In the genomic region with DNA sequence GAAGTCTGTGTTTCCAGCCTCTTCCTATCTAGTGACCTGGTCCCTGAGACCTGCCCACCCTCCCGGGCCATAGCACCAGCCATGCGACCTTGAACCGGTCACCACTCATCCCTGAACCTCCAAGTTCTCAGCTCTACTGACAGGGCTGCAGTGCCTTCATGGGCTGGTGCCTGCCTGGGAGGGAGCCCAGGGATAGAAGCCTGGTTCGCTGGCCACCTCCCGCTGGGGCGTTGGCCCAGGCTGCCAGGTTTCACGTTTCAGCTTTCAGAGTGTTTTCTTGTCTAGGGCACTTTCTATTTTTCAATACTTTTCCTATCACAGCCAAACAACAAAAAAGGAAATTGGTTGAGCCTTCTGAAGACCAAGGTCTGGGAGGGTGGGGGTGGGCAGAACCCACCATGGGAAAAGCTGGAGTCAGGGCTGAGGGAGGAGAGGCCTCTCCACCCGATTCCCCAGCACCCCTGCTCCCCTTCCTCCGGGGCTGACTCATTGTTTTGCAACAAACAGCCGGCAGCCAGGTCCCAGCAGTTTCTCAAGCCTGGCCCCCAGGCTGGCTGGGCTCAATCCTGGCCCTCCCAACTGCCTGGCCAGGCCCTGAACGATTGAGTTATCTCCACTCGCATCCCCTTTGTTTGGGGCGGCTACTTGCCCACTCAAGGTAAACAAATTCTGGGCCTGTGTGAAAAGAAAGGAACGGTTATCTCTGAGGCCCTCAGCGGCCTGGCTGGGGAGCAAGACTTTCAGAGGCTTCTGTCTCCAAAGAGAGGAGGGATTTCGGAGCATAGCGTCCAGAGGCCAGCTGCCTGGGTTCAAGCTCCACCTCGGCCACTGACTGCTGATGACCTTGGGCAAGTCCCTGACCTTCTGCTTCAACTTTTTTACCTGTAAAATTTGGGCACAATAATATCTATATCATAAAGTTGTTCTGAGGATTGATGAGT, we compare ENCODE assay signal across 8 cellular contexts. TPM values are rescaled to one million over a fixed set of nuclear protein-coding genes. Genes with fewer than 3 reads are reported as not detected.
DNase-seq lines count a peak whose midpoint lies in the region; ATAC-seq, FAIRE-seq and TF ChIP-seq lines count a peak whose summit lies in the region.
"Had no signal": no experiment of that assay in that cellular context is flagged by ENCODE, and none has a peak within 500 bp of the region (broad histone marks: within the 10 kb centered on the region; RNA-seq: fewer than 3 reads in every experiment).

No MANE protein-coding gene starts in this region.

- H3K9me2 ChIP-seq in GM23338 (ENCODE audit: insufficient read depth), result 0 out of 2 replicates have a peak, but pooled peaks cover 5% of the 10 kb centered on the region

- peak overlapping the region; percentile 63 for H3K4me2 ChIP-seq in GM23338

- H3K36me3 ChIP-seq in GM23338 (ENCODE audit: insufficient read depth), result 0 out of 2 replicates have a peak, but pooled peaks cover 11% of the 10 kb centered on the region
- no peaks in the 10 kb centered on the region for H3K36me3 ChIP-seq in cardiac muscle cell
- no peaks in the 10 kb centered on the region for H3K36me3 ChIP-seq in pancreas

- H3K4me3 Mint-ChIP-seq in GM23338, result peak overlapping the region; percentile 58

- peaks cover 9% of the 10 kb centered on the region; the same call in 1 of the 2 replicates for H3F3A ChIP-seq in GM23338 (replicated peaks; ENCODE audit: low read depth)

- H3K4me3 ChIP-seq in GM23338, result no peak overlapping the region
- H3K4me3 ChIP-seq in cardiac muscle cell, result no peak overlapping the region
- peak overlapping the region in 1 of 4 donors; percentile 5 for H3K4me3 ChIP-seq in pancreas

- peak overlapping the region; percentile 93 for H3K27ac ChIP-seq in GM23338 (ENCODE audit: low read depth)
- H3K27ac ChIP-seq in cardiac muscle cell, result peak overlapping the region; percentile 71
- H3K27ac ChIP-seq in pancreas, result peak overlapping the region; percentile 87 to 94 (median 90)
- H3K27ac ChIP-seq: VCaP had no signal

- peaks cover 16% of the 10 kb centered on the region for H3K36me3 Mint-ChIP-seq in GM23338 (ENCODE audit: low read depth)
- H3K36me3 Mint-ChIP-seq in activated naive CD4-positive, alpha-beta T cell treated with anti-CD3 and anti-CD28 coated beads, Interleukin-2, amount 50 U/mL, for 72 hours, result no peaks in the 10 kb centered on the region

- CTCF ChIA-PET in GM10248 (lab: Yijun Ruan, JAX), result interaction anchor here (1.0 to 1.9 kb wide), 4 partner anchors 8 to 52 kb away, joined by 3 to 15 read pairs (median 6); no protein-coding TSS in a partner anchor

- H3K4me1 ChIP-seq in GM23338 (ENCODE audit: insufficient read depth) (peaks cover 31% of the 10 kb centered on the region), cardiac muscle cell (ENCODE audit: low read depth) (peaks cover 16% of the 10 kb centered on the region), pancreas (peaks cover 19 to 23% (median 22%) of the 10 kb centered on the region in 3 donors)

- peak overlapping the region; percentile 96 for H3K27ac Mint-ChIP-seq in GM23338
- H3K27ac Mint-ChIP-seq in activated naive CD4-positive, alpha-beta T cell treated with anti-CD3 and anti-CD28 coated beads, Interleukin-2, amount 50 U/mL, for 72 hours, result peak overlapping the region; percentile 76 to 96

- H3K9me3 Mint-ChIP-seq in GM23338, result peaks cover 28% of the 10 kb centered on the region; the same call in 2 of the 3 replicates
- no peaks in the 10 kb centered on the region for H3K9me3 Mint-ChIP-seq in activated naive CD4-positive, alpha-beta T cell treated with anti-CD3 and anti-CD28 coated beads, Interleukin-2, amount 50 U/mL, for 72 hours

- POLR2A ChIA-PET in GM10248 (lab: Yijun Ruan, JAX), result no interaction called here

- intact Hi-C loops in pancreas (cut with DNase I), result no loop called here

- H3K4me1 Mint-ChIP-seq in GM23338, result peaks cover 51% of the 10 kb centered on the region

- peak; percentile 79 for ATAC-seq in GM23338
- ATAC-seq in activated naive CD4-positive, alpha-beta T cell treated with anti-CD3 and anti-CD28 coated beads, Interleukin-2, amount 50 U/mL, for 72 hours, result no peak
- ATAC-seq in pancreas, result peak; percentile 88 to 94 (median 91)
- no peak for ATAC-seq in HG02973 (IDR thresholded peaks at IDR 0.05; ENCODE audit: unreplicated experiment)

- 11 to 12% methylated on average over 18 of the region's 18 CpGs for WGBS in pancreas, 2 donors

- H2AFZ ChIP-seq in GM23338, result peak overlapping the region; percentile 81

- no peak for TF ChIP-seq CTCF in GM23338 (conservative IDR thresholded peaks at IDR 0.05; ENCODE audit: low read depth in 2 of 2)
- TF ChIP-seq CTCF in cardiac muscle cell (IDR thresholded peaks at IDR 0.05; ENCODE audit: low read depth, low read length), result no peak
- TF ChIP-seq CTCF in pancreas (IDR thresholded peaks at IDR 0.05), result no peak
- no peak for TF ChIP-seq CTCF in GM10248 (IDR thresholded peaks at IDR 0.05; ENCODE audit: control extremely low read depth, extremely low read depth, low read depth, missing control alignments)

- H4K20me1 ChIP-seq in GM23338 (replicated peaks; ENCODE audit: insufficient read depth), result no peaks in the 10 kb centered on the region

- H3K9me3 ChIP-seq in cardiac muscle cell (ENCODE audit: low read depth), result no peaks in the 10 kb centered on the region
- H3K9me3 ChIP-seq in pancreas, result no peaks in the 10 kb centered on the region

- H3K27me3 Mint-ChIP-seq in GM23338 (ENCODE audit: insufficient read depth, low read depth, poor library complexity), result peaks cover 22% of the 10 kb centered on the region

- DNase-seq in GM23338 (ENCODE audit: low spot score) (peak; percentile 78), NCI-H2171 treated with DMSO at 0.1 percent for 48 hours (lab: John Stamatoyannopoulos, UW) (peak; percentile 78), cardiac muscle cell (ENCODE audit: low read depth in 1 of 2, low spot score in 1 of 2) (peak; percentile 43 to 91), pancreas (peak; percentile 77 to 88 (median 80)), GM10248 (ENCODE audit: extremely low spot score) (no peak)
- DNase-seq in activated naive CD4-positive, alpha-beta T cell treated with anti-CD3 and anti-CD28 coated beads, Interleukin-2, amount 50 U/mL, for 72 hours (ENCODE audit: low spot score in 2 of 2), result no peak

- H3K79me2 ChIP-seq in GM23338 (replicated peaks; ENCODE audit: insufficient read depth), result no peaks in the 10 kb centered on the region

- H3K27me3 ChIP-seq in GM23338 (ENCODE audit: insufficient read depth) (no peaks in the 10 kb centered on the region), cardiac muscle cell (no peaks in the 10 kb centered on the region), pancreas (no peaks in the 10 kb centered on the region)

- FAIRE-seq in pancreas (lab: Jason Lieb, UNC), result no peak

TF ChIP-seq in GM23338, 12 proteins besides CTCF, POLR2A, EP300 and RAD21:
- TF ChIP-seq NANOG (IDR thresholded peaks at IDR 0.05; ENCODE audit: borderline replicate concordance), result no peak
- no peak for TF ChIP-seq EZH2 (IDR thresholded peaks at IDR 0.05; ENCODE audit: low read depth, unreplicated experiment)
- no peak for TF ChIP-seq JUNB (IDR thresholded peaks at IDR 0.05; ENCODE audit: unreplicated experiment)
- TF ChIP-seq ZNF331 (CRISPR knock-in tag; IDR thresholded peaks at IDR 0.05; ENCODE audit: low read depth), result no peak
- peak; percentile 45 for TF ChIP-seq POLR2AphosphoS5 (IDR thresholded peaks at IDR 0.05; ENCODE audit: low read depth)
- no peak for TF ChIP-seq CREB1 (CRISPR knock-in tag; IDR thresholded peaks at IDR 0.05; ENCODE audit: low read depth)

RNA-seq across cellular contexts. Expression of a gene that starts 47.5 kb away (rescaled TPM):
- total RNA-seq in GM23338 (2014; rRNA removed; shearing (Covaris generic)), result 37.9 and 43.0 TPM in 2 replicates
- 38.4 and 39.6 TPM in 2 replicates for polyA plus RNA-seq in GM23338 (2016; fragmentation: Nextera tagmentation; extraction: Ambion mirVana)
- total RNA-seq in activated naive CD4-positive, alpha-beta T cell treated with anti-CD3 and anti-CD28 coated beads, Interleukin-2, amount 50 U/mL, for 72 hours, result 10 to 100 TPM; 27.3 to 70.4 TPM
- total RNA-seq in cardiac muscle cell, result 20.3 and 27.6 TPM in 2 replicates
- 73.9 and 88.4 TPM in 2 replicates for polyA plus RNA-seq in cardiac muscle cell
- 100 to 1,000 TPM in 1 of 6 donors, 10 to 100 TPM in 5; 36.8 to 117 (median 64.8) TPM for total RNA-seq in pancreas
- 10 to 100 TPM; 44.4 to 52.6 TPM for polyA plus RNA-seq in pancreas

Comparison
In these comparisons a context has a peak if more than half of its experiments do, and no peak if none do; other contexts are left out.
1. ATAC-seq: peak in GM23338 (single experiment) and pancreas (4 of 4); none in activated naive CD4-positive, alpha-beta T cell treated with anti-CD3 and anti-CD28 coated beads, Interleukin-2, amount 50 U/mL, for 72 hours (0 of 2) and HG02973 (single experiment).
2. DNase-seq: peak in GM23338 (single experiment), NCI-H2171 treated with DMSO at 0.1 percent for 48 hours (single experiment), cardiac muscle cell (2 of 2) and pancreas (6 of 6); none in activated naive CD4-positive, alpha-beta T cell treated with anti-CD3 and anti-CD28 coated beads, Interleukin-2, amount 50 U/mL, for 72 hours (0 of 2) and GM10248 (single experiment).
3. Peak in every context shown above with its lines, with median percentiles within 50 percentile points of each other: H3K27ac ChIP-seq.